8 cellular contexts compared by ENCODE assay signal in the genomic region with DNA sequence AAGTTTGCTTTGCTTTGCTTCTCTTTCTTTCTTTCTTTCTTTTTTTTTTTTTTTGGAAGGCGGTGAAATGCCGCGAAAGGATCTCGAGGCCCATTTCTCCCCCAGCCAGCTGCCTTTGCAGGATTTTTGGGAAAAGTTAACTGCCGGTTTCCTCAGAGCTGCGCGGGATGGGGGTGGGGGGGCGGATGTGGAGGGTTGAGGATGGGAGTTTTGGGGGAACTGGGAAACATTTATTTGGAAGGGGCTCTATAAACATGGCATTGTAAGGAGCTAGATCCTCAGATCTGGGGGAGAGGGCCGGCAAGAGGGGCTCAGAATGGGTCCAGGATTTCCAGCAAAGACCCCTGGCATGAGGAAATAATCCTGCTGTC. TPM values are rescaled to one million over a fixed set of nuclear protein-coding genes. Genes with fewer than 3 reads are reported as not detected.
DNase-seq lines count a peak whose midpoint lies in the region; ATAC-seq and TF ChIP-seq lines count a peak whose summit lies in the region.

No MANE protein-coding gene starts in this region.

- H2BK15ac ChIP-seq in IMR-90 (ENCODE audit: low read depth, low read length): peak overlapping the region; percentile 60; the same call in 1 of the 3 replicates

- H2BK20ac ChIP-seq in IMR-90 (ENCODE audit: low read depth, low read length): no peak overlapping the region; the same call in 1 of the 2 replicates

- H3K36me3 ChIP-seq in IMR-90 (ENCODE audit: control insufficient read depth, insufficient read depth, low read length) (no peaks in the 10 kb centered on the region), muscle layer of colon (ENCODE audit: insufficient read depth, low read length) (no peaks in the 10 kb centered on the region)

- peak overlapping the region; percentile 93 for H2AK9ac ChIP-seq in IMR-90 (replicated peaks; ENCODE audit: low read depth, low read length, poor library complexity)

- H4K91ac ChIP-seq in IMR-90 (ENCODE audit: insufficient read depth, low read depth, low read length): peak overlapping the region; percentile 96

- H3K27ac ChIP-seq in IMR-90 (ENCODE audit: insufficient read depth, low read length) (peak overlapping the region; percentile 86), muscle layer of colon (ENCODE audit: low read depth, low read length) (peak overlapping the region; percentile 80)

- H3K79me1 ChIP-seq in IMR-90 (ENCODE audit: low read depth in 1 of 2, low read length in 2 of 2): peaks cover 32 to 47% of the 10 kb centered on the region in 2 experiments

- H3K9ac ChIP-seq in IMR-90 (ENCODE audit: low read depth, low read length) (peak overlapping the region; percentile 94), muscle layer of colon (ENCODE audit: low read length) (peak overlapping the region; percentile 89)

- dilution Hi-C loops in IMR-90 (cut with HindIII; ENCODE audit: low sequenced_read_pairs, unreplicated experiment): no loop called here

- no peak for TF ChIP-seq RAD21 in IMR-90 (IDR thresholded peaks at IDR 0.05; ENCODE audit: low read length)

- H3K4me2 ChIP-seq in IMR-90 (ENCODE audit: low read depth, low read length): peak overlapping the region; percentile 70

- H2AK5ac ChIP-seq in IMR-90 (ENCODE audit: low read depth, low read length): peak overlapping the region; percentile 95

- no peak for ATAC-seq in IMR-90 (ENCODE audit: low read depth)
- ATAC-seq in central memory CD8-positive, alpha-beta T cell (replicated peaks; ENCODE audit: extremely low read depth, poor library complexity, severe bottlenecking): no peak
- no peak for ATAC-seq in HG02798 (IDR thresholded peaks at IDR 0.05; ENCODE audit: poor library complexity, unreplicated experiment)
- ATAC-seq in GM19395 (IDR thresholded peaks at IDR 0.05; ENCODE audit: unreplicated experiment): no peak
- no peak for ATAC-seq in HG02610 (IDR thresholded peaks at IDR 0.05; ENCODE audit: unreplicated experiment)

- WGBS in IMR-90 (ENCODE audit: extremely low coverage in 2 of 2, insufficient read length in 1 of 2), 2 experiments: 0% methylated on average over 3 of the region's 9 CpGs; no CpG with 5 or more reads in 1 of the 2 experiments

- POLR2A ChIA-PET in AG04449 (lab: Yijun Ruan, JAX) (interaction anchor here (0.6 to 0.9 kb wide), 2 partner anchors 76 to 156 kb away, joined by 4 to 5 read pairs; no protein-coding TSS in a partner anchor), IMR-90 (lab: Charles Lee; ENCODE audit: unreplicated experiment) (interaction anchor here (0.6 kb wide), 2 partner anchors 49 to 1720 kb away, joined by 4 to 7 read pairs; no protein-coding TSS in a partner anchor)

- peak overlapping the region; percentile 84 for H3K14ac ChIP-seq in IMR-90 (replicated peaks; ENCODE audit: low read depth, low read length)

- peaks cover 36% of the 10 kb centered on the region for H3K9me1 ChIP-seq in IMR-90 (ENCODE audit: insufficient read depth, low read length)

- peaks cover 15% of the 10 kb centered on the region for H3K4me1 ChIP-seq in IMR-90 (ENCODE audit: control insufficient read depth, insufficient read depth, low read length)
- H3K4me1 ChIP-seq in muscle layer of colon (ENCODE audit: insufficient read depth, low read length): peaks cover 33% of the 10 kb centered on the region

- H3K27ac Mint-ChIP-seq in central memory CD8-positive, alpha-beta T cell (ENCODE audit: low read depth): peak overlapping the region; percentile 98

- intact Hi-C loops in IMR-90 (cut with micrococcal nuclease): loop anchor here (1.0 to 5.0 kb wide), 2 partner anchors 76 to 160 kb away; no protein-coding TSS in a partner anchor

- peak overlapping the region; percentile 98 for H3K4me3 Mint-ChIP-seq in central memory CD8-positive, alpha-beta T cell

- peak overlapping the region; percentile 91 for H3K4ac ChIP-seq in IMR-90 (ENCODE audit: low read depth, low read length)

- H3K9me3 Mint-ChIP-seq in central memory CD8-positive, alpha-beta T cell: no peaks in the 10 kb centered on the region

- CTCF ChIA-PET in AG04449 (lab: Yijun Ruan, JAX) (interaction anchor here (0.7 to 1.6 kb wide), 5 partner anchors 38 to 376 kb away, joined by 3 to 10 read pairs (median 5); no protein-coding TSS in a partner anchor), IMR-90 (lab: Yijun Ruan, JAX) (interaction anchor here (0.6 kb wide), 2 partner anchors 73 to 203 kb away, joined by 3 to 4 read pairs; no protein-coding TSS in a partner anchor)

- H2BK5ac ChIP-seq in IMR-90 (ENCODE audit: low read depth, low read length, poor library complexity, severe bottlenecking): peak overlapping the region; percentile 78

- in situ Hi-C loops in IMR-90 (cut with MboI; ENCODE audit: low sequenced_read_pairs): no loop called here

- H3K27me3 ChIP-seq in IMR-90 (ENCODE audit: control insufficient read depth, insufficient read depth, low read length): no peaks in the 10 kb centered on the region
- H3K27me3 ChIP-seq in muscle layer of colon (ENCODE audit: control insufficient read depth in 1 of 2, insufficient read depth in 2 of 2, low read length in 2 of 2): no peaks in the 10 kb centered on the region

- no peaks in the 10 kb centered on the region for H3K9me3 ChIP-seq in IMR-90 (ENCODE audit: control insufficient read depth, insufficient read depth, low read length)
- no peaks in the 10 kb centered on the region for H3K9me3 ChIP-seq in muscle layer of colon (ENCODE audit: low read length)

- peaks cover 13% of the 10 kb centered on the region; the same call in 1 of the 2 replicates for H4K20me1 ChIP-seq in IMR-90 (ENCODE audit: insufficient read depth, low read length)

- no peaks in the 10 kb centered on the region for H3K27me3 Mint-ChIP-seq in central memory CD8-positive, alpha-beta T cell

- peak overlapping the region; percentile 70 to 89 for H4K8ac ChIP-seq in IMR-90 (ENCODE audit: low read depth in 2 of 2, low read length in 2 of 2)

- peak overlapping the region; percentile 59 for H4K5ac ChIP-seq in IMR-90 (ENCODE audit: low read depth, low read length)

- H2BK120ac ChIP-seq in IMR-90 (ENCODE audit: low read depth, low read length): peak overlapping the region; percentile 71

- DNase-seq in AG04449 (ENCODE audit: low read depth, low spot score) (no peak), IMR-90 (no peak), NCI-H2107 (lab: John Stamatoyannopoulos, UW) (no peak)
- DNase-seq in central memory CD8-positive, alpha-beta T cell (ENCODE audit: low spot score in 2 of 2): no peak

- H3K23ac ChIP-seq in IMR-90 (ENCODE audit: low read depth, low read length): peak overlapping the region; percentile 68

- TF ChIP-seq CTCF in AG04449 (IDR thresholded peaks at IDR 0.05; ENCODE audit: insufficient read depth, low read length, missing control alignments) (no peak), IMR-90 (conservative IDR thresholded peaks at IDR 0.05; ENCODE audit: low read depth, low read length) (no peak)

- TF ChIP-seq POLR2A in IMR-90 (IDR thresholded peaks at IDR 0.05; ENCODE audit: low read depth, low read length): no peak

- peak overlapping the region; percentile 76 for H3K4me3 ChIP-seq in AG04449 (ENCODE audit: low read depth, low read length)
- H3K4me3 ChIP-seq in IMR-90 (ENCODE audit: insufficient read depth, low read depth, low read length): peak overlapping the region; percentile 59
- peak overlapping the region; percentile 51 to 83 for H3K4me3 ChIP-seq in muscle layer of colon (ENCODE audit: low read depth in 1 of 2, low read length in 2 of 2)

- H3K56ac ChIP-seq in IMR-90 (ENCODE audit: extremely low read depth, insufficient read depth, low read length): peak overlapping the region; percentile 90

- no TSS peak for BruUV-seq in IMR-90 (replicated peaks; lab: Mats Ljungman, UMichigan)

- H3K4me1 Mint-ChIP-seq in central memory CD8-positive, alpha-beta T cell: peaks cover 44% of the 10 kb centered on the region

- peak overlapping the region; percentile 62; the same call in 1 of the 2 replicates for H3K18ac ChIP-seq in IMR-90 (ENCODE audit: low read depth, low read length)

- H3K36me3 Mint-ChIP-seq in central memory CD8-positive, alpha-beta T cell (ENCODE audit: insufficient read depth): peaks cover 8% of the 10 kb centered on the region

- peak overlapping the region; percentile 77 for H2AFZ ChIP-seq in IMR-90 (replicated peaks; ENCODE audit: low read length, poor library complexity)

TF ChIP-seq in IMR-90, 13 proteins besides CTCF, POLR2A, EP300 and RAD21:
- TF ChIP-seq MAZ (IDR thresholded peaks at IDR 0.05; ENCODE audit: borderline replicate concordance, low read depth, low read length) (no peak), NFE2L2 (IDR thresholded peaks at IDR 0.05; ENCODE audit: low read depth, low read length) (no peak), RFX5 (IDR thresholded peaks at IDR 0.05; ENCODE audit: low read depth, low read length) (no peak), CEBPB (IDR thresholded peaks at IDR 0.05; ENCODE audit: low read depth, low read length) (no peak), MAFK (IDR thresholded peaks at IDR 0.05; ENCODE audit: low read depth, low read length) (no peak), SMC3 (IDR thresholded peaks at IDR 0.05; ENCODE audit: low read depth, low read length) (no peak), CHD1 (IDR thresholded peaks at IDR 0.05; ENCODE audit: low read depth, low read length) (no peak), FOS (IDR thresholded peaks at IDR 0.05; ENCODE audit: low read depth, low read length) (no peak), RCOR1 (IDR thresholded peaks at IDR 0.05; ENCODE audit: insufficient replicate concordance, low read length) (no peak)
- TF ChIP-seq, protein P1, sequence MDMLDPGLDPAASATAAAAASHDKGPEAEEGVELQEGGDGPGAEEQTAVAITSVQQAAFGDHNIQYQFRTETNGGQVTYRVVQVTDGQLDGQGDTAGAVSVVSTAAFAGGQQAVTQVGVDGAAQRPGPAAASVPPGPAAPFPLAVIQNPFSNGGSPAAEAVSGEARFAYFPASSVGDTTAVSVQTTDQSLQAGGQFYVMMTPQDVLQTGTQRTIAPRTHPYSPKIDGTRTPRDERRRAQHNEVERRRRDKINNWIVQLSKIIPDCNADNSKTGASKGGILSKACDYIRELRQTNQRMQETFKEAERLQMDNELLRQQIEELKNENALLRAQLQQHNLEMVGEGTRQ (IDR thresholded peaks at IDR 0.05; ENCODE audit: low read depth, low read length): no peak

RNA-seq across cellular contexts. Expression of a gene that starts 1.1 kb away (rescaled TPM):
- total RNA-seq in IMR-90 (2012; rRNA removed): 5.3 and 5.7 TPM in 2 replicates
- polyA plus RNA-seq in IMR-90 (2012; rRNA removed): 12.9 and 14.2 TPM in 2 replicates
- 14.6 and 19.8 TPM in 2 replicates for polyA plus RNA-seq in IMR-90 (2012; cell fraction: cytosol; rRNA removed)
- polyA plus RNA-seq in IMR-90 (2012; cell fraction: nucleus; rRNA removed; ENCODE audit: low replicate concordance): 21.2 and 50.4 TPM in 2 replicates
